ENCODE assay signal across 1 cellular context in the genomic region with DNA sequence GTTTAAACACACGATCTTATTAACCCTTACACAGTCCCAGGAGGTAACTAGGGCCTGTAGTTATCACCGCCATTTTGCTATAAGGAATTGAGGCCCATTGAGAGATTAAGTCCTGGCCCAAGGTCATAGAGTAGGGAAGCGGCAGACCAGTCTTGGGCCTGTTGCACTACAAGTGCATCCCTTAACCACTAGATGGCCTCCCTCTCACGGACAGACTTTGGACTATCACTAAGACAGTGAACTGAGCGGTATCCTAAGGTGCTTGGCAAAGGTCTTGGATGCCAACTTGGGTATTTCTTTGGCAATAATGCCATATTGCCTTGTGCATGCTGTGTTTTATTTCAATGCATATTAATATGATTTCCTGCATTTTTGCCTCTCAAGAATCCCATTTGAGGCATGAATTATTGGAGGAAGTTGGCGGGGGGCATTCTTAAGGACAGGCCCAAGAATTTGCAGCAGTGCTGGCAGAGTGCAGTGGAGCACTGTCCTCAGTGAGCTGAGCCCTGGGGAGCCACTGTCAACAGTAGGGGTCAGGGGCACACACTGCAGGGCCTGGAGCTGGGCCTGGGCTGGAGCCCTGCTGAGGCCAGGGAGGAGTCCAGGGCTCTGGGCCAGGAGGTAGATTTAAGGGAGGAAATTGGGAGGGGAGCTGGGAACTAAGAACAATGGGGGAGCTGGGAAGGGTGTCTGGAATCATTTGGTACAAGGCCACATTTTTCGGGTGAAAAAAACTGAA.
TF ChIP-seq lines count a peak whose summit lies in the region.

No MANE protein-coding gene starts in this region.

TF ChIP-seq in WTC11, 78 proteins besides CTCF, POLR2A, EP300 and RAD21 (continued from another document):
- TF ChIP-seq, protein P1, sequence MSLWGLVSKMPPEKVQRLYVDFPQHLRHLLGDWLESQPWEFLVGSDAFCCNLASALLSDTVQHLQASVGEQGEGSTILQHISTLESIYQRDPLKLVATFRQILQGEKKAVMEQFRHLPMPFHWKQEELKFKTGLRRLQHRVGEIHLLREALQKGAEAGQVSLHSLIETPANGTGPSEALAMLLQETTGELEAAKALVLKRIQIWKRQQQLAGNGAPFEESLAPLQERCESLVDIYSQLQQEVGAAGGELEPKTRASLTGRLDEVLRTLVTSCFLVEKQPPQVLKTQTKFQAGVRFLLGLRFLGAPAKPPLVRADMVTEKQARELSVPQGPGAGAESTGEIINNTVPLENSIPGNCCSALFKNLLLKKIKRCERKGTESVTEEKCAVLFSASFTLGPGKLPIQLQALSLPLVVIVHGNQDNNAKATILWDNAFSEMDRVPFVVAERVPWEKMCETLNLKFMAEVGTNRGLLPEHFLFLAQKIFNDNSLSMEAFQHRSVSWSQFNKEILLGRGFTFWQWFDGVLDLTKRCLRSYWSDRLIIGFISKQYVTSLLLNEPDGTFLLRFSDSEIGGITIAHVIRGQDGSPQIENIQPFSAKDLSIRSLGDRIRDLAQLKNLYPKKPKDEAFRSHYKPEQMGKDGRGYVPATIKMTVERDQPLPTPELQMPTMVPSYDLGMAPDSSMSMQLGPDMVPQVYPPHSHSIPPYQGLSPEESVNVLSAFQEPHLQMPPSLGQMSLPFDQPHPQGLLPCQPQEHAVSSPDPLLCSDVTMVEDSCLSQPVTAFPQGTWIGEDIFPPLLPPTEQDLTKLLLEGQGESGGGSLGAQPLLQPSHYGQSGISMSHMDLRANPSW (CRISPR knock-in tag; conservative IDR thresholded peaks at IDR 0.05; ENCODE audit: low read depth) = no peak
- no peak for TF ChIP-seq NFE2L1 (CRISPR knock-in tag; IDR thresholded peaks at IDR 0.05)
- no peak for TF ChIP-seq GRHL2 (CRISPR knock-in tag; IDR thresholded peaks at IDR 0.05; ENCODE audit: insufficient replicate concordance, severe bottlenecking)
- no peak for TF ChIP-seq ZNF512 (CRISPR knock-in tag; IDR thresholded peaks at IDR 0.05; ENCODE audit: borderline replicate concordance)
TF ChIP-seq in WTC11: peak in this region for 0.
